Comparison of ENCODE assay signal across 14 cellular contexts in the genomic region with DNA sequence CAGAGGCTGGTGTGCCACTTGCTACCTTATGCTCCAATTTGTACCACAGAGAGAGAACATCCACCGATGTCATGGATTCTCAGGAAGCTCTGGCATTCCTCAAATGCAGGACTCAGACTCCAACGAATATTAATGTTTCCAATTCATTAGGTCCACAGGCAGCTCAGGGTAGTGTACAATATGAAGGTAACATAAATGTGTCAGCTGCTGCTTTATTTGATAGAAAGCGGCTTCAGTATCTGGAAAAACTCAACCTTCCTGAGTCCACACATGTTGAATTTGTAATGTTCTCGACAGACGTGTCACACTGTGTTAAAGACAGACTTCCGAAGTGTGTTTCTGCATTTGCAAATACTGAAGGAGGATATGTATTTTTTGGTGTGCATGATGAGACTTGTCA.
"Had no signal": no experiment of that assay in that cellular context is flagged by ENCODE, and none has a peak within 500 bp of the region (broad histone marks: within the 10 kb centered on the region; RNA-seq: fewer than 3 reads in every experiment).

No MANE protein-coding gene starts in this region.

- H3K27ac ChIP-seq: thoracic aorta, WERI-Rb-1 had no signal

- H3K27me3 ChIP-seq: upper lobe of left lung had no signal

- H3K9me3 ChIP-seq: thoracic aorta, upper lobe of left lung had no signal

- H3K27ac Mint-ChIP-seq: nephron; stimulated activated naive B cell treated with anti-CD40 and anti-IgM and Interleukin-4, amounts not matched to agents 10 μg/mL and 1 μg/mL and 100 μg/mL, for 72 hours had no signal

- DNase-seq: activated CD4-positive, alpha-beta T cell treated with anti-CD3 and anti-CD28 coated beads for 1 hour; activated naive CD4-positive, alpha-beta T cell treated with anti-CD3 and anti-CD28 coated beads, Interleukin-2, amount 50 U/mL, for 16 hours; amygdala; caudate nucleus; mesendoderm; stimulated activated CD4-positive, alpha-beta T cell treated with anti-CD3 and anti-CD28 coated beads, Interleukin-4, amount 100 ng/mL, for 4 hours; stimulated activated naive B cell treated with anti-CD40 and anti-IgM and Interleukin-4, amounts not matched to agents 10 μg/mL and 1 μg/mL and 100 μg/mL, for 72 hours; T-helper 2 cell; upper lobe of left lung; WERI-Rb-1 had no signal

- H3K27me3 Mint-ChIP-seq: stimulated activated naive B cell treated with anti-CD40 and anti-IgM and Interleukin-4, amounts not matched to agents 10 μg/mL and 1 μg/mL and 100 μg/mL, for 72 hours had no signal

- H3K4me3 Mint-ChIP-seq: nephron; stimulated activated naive B cell treated with anti-CD40 and anti-IgM and Interleukin-4, amounts not matched to agents 10 μg/mL and 1 μg/mL and 100 μg/mL, for 72 hours had no signal

- ATAC-seq: sciatic nerve; stimulated activated naive B cell treated with anti-CD40 and anti-IgM and Interleukin-4, amounts not matched to agents 10 μg/mL and 1 μg/mL and 100 μg/mL, for 72 hours had no signal

- H3K4me3 ChIP-seq: smooth muscle cell, thoracic aorta, upper lobe of left lung had no signal

- H3K9me3 Mint-ChIP-seq: nephron; stimulated activated naive B cell treated with anti-CD40 and anti-IgM and Interleukin-4, amounts not matched to agents 10 μg/mL and 1 μg/mL and 100 μg/mL, for 72 hours had no signal

- H3K36me3 ChIP-seq: WERI-Rb-1 had no signal
